17 cellular contexts compared by ENCODE assay signal in genomic region chr9:99779277-99779676, GRCh38. TPM values are rescaled to one million over a fixed set of nuclear protein-coding genes. Genes with fewer than 3 reads are reported as not detected.
"Had no signal": no experiment of that assay in that cellular context is flagged by ENCODE, and none has a peak within 500 bp of the region (broad histone marks: within the 10 kb centered on the region; RNA-seq: fewer than 3 reads in every experiment).

No MANE protein-coding gene starts in this region.

- H3K4me2 ChIP-seq: hepatocyte had no signal

- H3K9me3 ChIP-seq: adrenal gland, left lung, tibial artery had no signal

- H3K4me1 ChIP-seq: adrenal gland, left lung, tibial artery had no signal

- H3K79me2 ChIP-seq: hepatocyte had no signal

- DNase-seq: activated CD8-positive, alpha-beta memory T cell treated with anti-CD3 and anti-CD28 coated beads, Interleukin-2, amount 50 U/mL, for 48 hours; activated gamma-delta T cell treated with Interleukin-2 at 50 U/mL for 16 hours; adrenal gland; central memory CD4-positive, alpha-beta T cell; dermis blood vessel endothelial cell; effector CD8-positive, alpha-beta T cell; foreskin melanocyte; immature natural killer cell; left lung; natural killer cell; retina; stimulated activated CD4-positive, alpha-beta T cell treated with anti-CD3 and anti-CD28 coated beads, Interleukin-2, amount 100 ng/mL, for 48 hours; stimulated activated naive CD4-positive, alpha-beta T cell treated with Interleukin-2 at 50 U/mL for 16 hours; SW 1271; T-helper 17 cell; tibial artery had no signal

- H3K4me3 ChIP-seq: adrenal gland, hepatocyte, left lung, tibial artery had no signal

- H3K36me3 ChIP-seq: adrenal gland, left lung, tibial artery had no signal

- ATAC-seq: left lung, natural killer cell, T-helper 17 cell had no signal

- H3K27ac ChIP-seq: adrenal gland, hepatocyte, left lung, tibial artery had no signal

- H3K27me3 ChIP-seq: adrenal gland, hepatocyte, left lung, tibial artery had no signal

- H2AFZ ChIP-seq: hepatocyte had no signal

RNA-seq across cellular contexts. Expression of gene NR4A3, which starts 42.4 kb away (rescaled TPM):
- total RNA-seq: dermis blood vessel endothelial cell had no signal
